Comparison of ENCODE assay signal across 8 cellular contexts in the genomic region with DNA sequence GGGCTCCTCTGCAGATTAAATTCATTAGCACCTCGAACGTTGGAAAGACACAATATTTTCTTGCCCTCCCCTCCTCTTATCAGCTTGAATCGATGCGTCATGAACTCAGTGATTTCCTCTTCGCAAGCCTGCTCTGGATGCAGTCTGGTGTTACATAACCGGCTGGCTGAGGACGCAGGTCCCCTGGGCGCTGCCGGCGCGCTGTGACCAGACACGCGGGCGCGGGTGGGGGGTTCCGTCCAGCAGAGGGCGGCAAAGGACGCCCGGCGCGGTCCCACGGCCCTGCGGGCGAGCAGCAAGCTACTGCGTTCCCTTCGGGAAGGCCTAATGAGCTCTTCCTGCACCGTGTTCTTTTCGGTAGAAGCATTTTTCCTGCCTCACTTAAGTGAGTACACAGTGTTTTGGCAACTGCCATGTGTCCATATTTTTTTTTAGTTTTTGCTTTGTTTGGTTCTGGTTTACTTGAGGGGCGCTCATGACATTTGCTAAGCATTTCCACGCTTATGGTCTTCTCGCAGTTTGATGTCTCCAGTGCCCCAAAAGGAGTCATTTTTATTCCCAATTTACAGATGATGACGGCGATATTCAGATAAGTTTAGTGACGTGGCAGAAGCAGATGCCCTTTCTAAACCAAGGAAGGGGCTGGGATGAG.
DNase-seq lines count a peak whose midpoint lies in the region; ATAC-seq lines count a peak whose summit lies in the region.

No MANE protein-coding gene starts in this region.

- H3K36me3 Mint-ChIP-seq in CD4-positive, CD25-positive, alpha-beta regulatory T cell: no peaks in the 10 kb centered on the region
- no peaks in the 10 kb centered on the region for H3K36me3 Mint-ChIP-seq in activated CD8-positive, alpha-beta T cell treated with anti-CD3 and anti-CD28 coated beads, Interleukin-2, amount 10 ng/mL, durations not matched to agents 7 days and 5 days (ENCODE audit: low read depth)

- DNase-seq in CD4-positive, CD25-positive, alpha-beta regulatory T cell: peak; percentile 61 to 74 (median 72)
- DNase-seq in NCI-H774 (lab: John Stamatoyannopoulos, UW) (peak; percentile 86), medulla oblongata (ENCODE audit: extremely low spot score) (peak; percentile 94)
- DNase-seq in activated CD8-positive, alpha-beta T cell treated with anti-CD3 and anti-CD28 coated beads, Interleukin-2, amount 10 ng/mL, durations not matched to agents 7 days and 5 days: peak; percentile 79
- peak; percentile 71 for DNase-seq in effector CD4-positive, alpha-beta T cell
- peak; percentile 37 for DNase-seq in stimulated activated CD8-positive, alpha-beta memory T cell treated with anti-CD3 and anti-CD28 coated beads, Interleukin-12 subunit alpha, Interleukin-12 subunit beta, amount 100 ng/mL, for 24 hours (ENCODE audit: extremely low read depth)

- ATAC-seq in CD4-positive, CD25-positive, alpha-beta regulatory T cell (ENCODE audit: low read depth in 2 of 2): peak; percentile 91
- ATAC-seq in GM19452 (IDR thresholded peaks at IDR 0.05; ENCODE audit: unreplicated experiment) (peak; percentile 99), HG03558 (IDR thresholded peaks at IDR 0.05; ENCODE audit: extremely low read depth, unreplicated experiment) (peak; percentile 92)
- peak; percentile 98 for ATAC-seq in activated CD8-positive, alpha-beta T cell treated with anti-CD3 and anti-CD28 coated beads, Interleukin-2, amount 10 ng/mL, durations not matched to agents 7 days and 5 days

- peaks cover 0 to 1% (median 0%) of the 10 kb centered on the region in 7 donors for H3K9me3 Mint-ChIP-seq in CD4-positive, CD25-positive, alpha-beta regulatory T cell
- H3K9me3 Mint-ChIP-seq in activated CD8-positive, alpha-beta T cell treated with anti-CD3 and anti-CD28 coated beads, Interleukin-2, amount 10 ng/mL, durations not matched to agents 7 days and 5 days (ENCODE audit: insufficient read depth): no peaks in the 10 kb centered on the region

- no peaks in the 10 kb centered on the region for H3K36me3 ChIP-seq in CD4-positive, CD25-positive, alpha-beta regulatory T cell (ENCODE audit: control insufficient read depth, insufficient read depth, low read length)

- no peaks in the 10 kb centered on the region for H3K27me3 Mint-ChIP-seq in CD4-positive, CD25-positive, alpha-beta regulatory T cell
- H3K27me3 Mint-ChIP-seq in activated CD8-positive, alpha-beta T cell treated with anti-CD3 and anti-CD28 coated beads, Interleukin-2, amount 10 ng/mL, durations not matched to agents 7 days and 5 days (ENCODE audit: low read depth): peaks cover 6% of the 10 kb centered on the region

- H3K4me1 Mint-ChIP-seq in CD4-positive, CD25-positive, alpha-beta regulatory T cell: peaks cover 0 to 13% (median 8%) of the 10 kb centered on the region in 4 donors
- H3K4me1 Mint-ChIP-seq in activated CD8-positive, alpha-beta T cell treated with anti-CD3 and anti-CD28 coated beads, Interleukin-2, amount 10 ng/mL, durations not matched to agents 7 days and 5 days (ENCODE audit: low read depth): peaks cover 10% of the 10 kb centered on the region

- CTCF ChIA-PET in activated CD8-positive, alpha-beta T cell treated with anti-CD3 and anti-CD28 coated beads, Interleukin-2, amount 10 ng/mL, durations not matched to agents 7 days and 5 days (lab: Charles Lee): interaction anchor here (0.6 to 5.6 kb wide), 31 partner anchors 9 to 740 kb away, joined by 3 to 136 read pairs (median 5); partner anchors contain the start of genes MBNL2 and RAP2A

- H3K4me3 Mint-ChIP-seq in CD4-positive, CD25-positive, alpha-beta regulatory T cell: peak overlapping the region in 3 of 4 donors; percentile 36 to 66 (median 52)
- H3K4me3 Mint-ChIP-seq in activated CD8-positive, alpha-beta T cell treated with anti-CD3 and anti-CD28 coated beads, Interleukin-2, amount 10 ng/mL, durations not matched to agents 7 days and 5 days: no peak overlapping the region

- POLR2A ChIA-PET in activated CD8-positive, alpha-beta T cell treated with anti-CD3 and anti-CD28 coated beads, Interleukin-2, amount 10 ng/mL, durations not matched to agents 7 days and 5 days (lab: Charles Lee): interaction anchor here (1.2 kb wide), 1 partner anchor 254 kb away, joined by 4 read pairs; no protein-coding TSS in a partner anchor

- H3K4me3 ChIP-seq in CD4-positive, CD25-positive, alpha-beta regulatory T cell (ENCODE audit: low read depth, low read length): no peak overlapping the region

- no peaks in the 10 kb centered on the region for H3K27me3 ChIP-seq in CD4-positive, CD25-positive, alpha-beta regulatory T cell (ENCODE audit: control insufficient read depth, insufficient read depth, low read length)

- H3K27ac Mint-ChIP-seq in CD4-positive, CD25-positive, alpha-beta regulatory T cell: peak overlapping the region; percentile 13 to 74 (median 57)
- H3K27ac Mint-ChIP-seq in activated CD8-positive, alpha-beta T cell treated with anti-CD3 and anti-CD28 coated beads, Interleukin-2, amount 10 ng/mL, durations not matched to agents 7 days and 5 days: no peak overlapping the region

- no peak overlapping the region for H3K27ac ChIP-seq in CD4-positive, CD25-positive, alpha-beta regulatory T cell (ENCODE audit: insufficient read depth, low read length, poor library complexity, severe bottlenecking)

- H3K9me3 ChIP-seq in CD4-positive, CD25-positive, alpha-beta regulatory T cell (ENCODE audit: control insufficient read depth in 2 of 2, low read length in 2 of 2): no peaks in the 10 kb centered on the region

- H3K4me1 ChIP-seq in CD4-positive, CD25-positive, alpha-beta regulatory T cell (ENCODE audit: control insufficient read depth, insufficient read depth, low read length, poor library complexity, severe bottlenecking): no peaks in the 10 kb centered on the region

Comparison
In these comparisons a context has a peak if more than half of its experiments do, and no peak if none do; other contexts are left out.
1. DNase-seq: peak in every context shown above with its lines; median percentile 94 in medulla oblongata; 86 in NCI-H774; 79 in activated CD8-positive, alpha-beta T cell treated with anti-CD3 and anti-CD28 coated beads, Interleukin-2, amount 10 ng/mL, durations not matched to agents 7 days and 5 days; 72 in CD4-positive, CD25-positive, alpha-beta regulatory T cell; 71 in effector CD4-positive, alpha-beta T cell; 37 in stimulated activated CD8-positive, alpha-beta memory T cell treated with anti-CD3 and anti-CD28 coated beads, Interleukin-12 subunit alpha, Interleukin-12 subunit beta, amount 100 ng/mL, for 24 hours.